In the genomic region with DNA sequence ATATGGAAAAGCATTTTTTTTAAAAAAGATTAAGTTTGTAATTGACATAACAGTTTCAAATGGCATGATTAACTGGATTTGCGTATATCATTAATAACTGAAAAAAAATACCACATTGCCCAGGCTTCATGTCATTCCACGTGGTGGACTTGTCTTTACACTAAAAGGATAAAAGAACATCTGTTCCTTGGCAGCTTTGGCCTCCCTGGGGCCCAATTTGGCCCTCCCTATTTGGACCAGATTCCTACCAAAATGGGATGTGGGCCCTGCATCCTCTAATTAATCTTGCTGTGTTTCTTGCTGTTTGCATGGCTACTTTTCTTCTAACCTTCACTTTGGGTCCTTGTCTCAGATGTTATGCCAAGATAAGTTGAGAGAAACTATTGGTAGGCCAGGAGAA, we compare ENCODE assay signal across 23 cellular contexts. TPM values are rescaled to one million over a fixed set of nuclear protein-coding genes. Genes with fewer than 3 reads are reported as not detected.
"Had no signal": no experiment of that assay in that cellular context is flagged by ENCODE, and none has a peak within 500 bp of the region (broad histone marks: within the 10 kb centered on the region; RNA-seq: fewer than 3 reads in every experiment).

No MANE protein-coding gene starts in this region.

- DNase-seq: activated CD4-positive, alpha-beta T cell treated with anti-CD3 and anti-CD28 coated beads, Interleukin-2, amount 10 ng/mL, durations not matched to agents 7 days and 5 days; activated CD8-positive, alpha-beta memory T cell treated with anti-CD3 and anti-CD28 coated beads, Interleukin-2, amount 10 ng/mL, durations not matched to agents 7 days and 5 days; activated CD8-positive, alpha-beta T cell treated with anti-CD3 and anti-CD28 coated beads for 36 hours; activated effector memory CD4-positive, alpha-beta T cell treated with anti-CD3 and anti-CD28 coated beads, Interleukin-2, amount 50 U/mL, for 16 hours; activated naive CD4-positive, alpha-beta T cell treated with anti-CD3 and anti-CD28 coated beads, Interleukin-2, amount 50 U/mL, for 16 hours; activated T-cell treated with anti-CD3 and anti-CD28 coated beads for 4 hours; body of pancreas; cortex of kidney; foreskin fibroblast; kidney; lower lobe of right lung; naive B cell; right lobe of liver; small intestine; stimulated activated CD4-positive, alpha-beta T cell treated with anti-CD3 and anti-CD28 coated beads, Interleukin-2, amount 100 ng/mL, for 24 hours; stimulated activated naive CD8-positive, alpha-beta T cell treated with anti-CD3 and anti-CD28 coated beads, Interleukin-15, amount 100 ng/mL, for 72 hours had no signal

- H3K27me3 ChIP-seq: body of pancreas, cardiac muscle cell, right lobe of liver, tibial nerve had no signal

- H3K79me2 ChIP-seq: parathyroid adenoma had no signal

- H3K4me3 ChIP-seq: body of pancreas, cardiac muscle cell, lower lobe of right lung, right lobe of liver, tibial nerve had no signal

- H3K9me3 ChIP-seq: body of pancreas, lower lobe of right lung, tibial nerve had no signal

- H3K27ac ChIP-seq: body of pancreas, cardiac muscle cell, epithelial cell of prostate, lower lobe of right lung, parathyroid adenoma, right lobe of liver, tibial nerve, VCaP had no signal

- H3K36me3 ChIP-seq: cardiac muscle cell, lower lobe of right lung, right lobe of liver, tibial nerve had no signal

- H2AFZ ChIP-seq: parathyroid adenoma had no signal

- H3K4me1 ChIP-seq: body of pancreas, lower lobe of right lung, parathyroid adenoma, right lobe of liver had no signal

- H3K9ac ChIP-seq: parathyroid adenoma had no signal

RNA-seq across cellular contexts. Expression of a gene that starts 57.6 kb away (rescaled TPM):
- total RNA-seq: activated CD4-positive, alpha-beta T cell treated with anti-CD3 and anti-CD28 coated beads, Interleukin-2, amount 10 ng/mL, durations not matched to agents 7 days and 5 days; activated CD8-positive, alpha-beta T cell treated with anti-CD3 and anti-CD28 coated beads for 36 hours; cardiac muscle cell; cerebellum; mesenteric fat pad; right lobe of liver had no signal
- polyA plus RNA-seq: cardiac muscle cell had no signal
